8 cellular contexts compared by ENCODE assay signal in the genomic region with DNA sequence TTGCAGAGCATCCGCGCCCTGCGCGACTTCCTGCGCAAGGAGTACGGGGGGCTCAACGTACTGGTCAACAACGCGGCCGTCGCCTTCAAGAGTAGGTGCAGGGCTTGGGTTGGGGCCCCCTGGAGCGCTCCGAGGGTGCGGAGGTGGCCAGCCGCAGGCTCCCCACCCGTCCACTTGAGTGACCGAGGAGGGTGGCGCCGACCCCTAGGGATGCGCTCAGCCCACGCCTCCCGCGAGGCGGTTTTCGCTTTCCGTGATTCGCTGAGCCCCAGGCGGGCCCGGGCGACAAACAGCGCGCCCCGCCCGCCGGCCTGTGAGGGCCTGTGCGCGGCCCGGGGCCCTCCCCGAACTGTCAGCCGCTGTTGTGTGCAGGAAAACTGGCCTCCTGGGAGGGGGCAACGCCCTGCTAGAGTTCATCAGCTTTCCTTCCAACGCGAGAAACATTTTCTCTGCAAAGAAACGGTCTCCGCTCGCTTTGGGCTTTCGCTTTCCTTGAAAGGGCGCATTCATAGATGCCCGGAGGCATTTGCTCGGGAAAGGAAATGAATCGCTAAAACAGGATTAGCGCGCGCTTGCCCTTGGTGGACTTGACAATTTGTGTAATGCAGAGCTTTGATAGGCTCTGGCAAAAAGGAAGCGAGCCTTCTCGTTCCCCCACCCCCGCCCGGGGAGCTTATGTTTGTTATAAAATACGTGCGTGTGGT. TPM values are rescaled to one million over a fixed set of nuclear protein-coding genes. Genes with fewer than 3 reads are reported as not detected.
DNase-seq lines count a peak whose midpoint lies in the region; ATAC-seq lines count a peak whose summit lies in the region.

No MANE protein-coding gene starts in this region.

- peaks cover 2% of the 10 kb centered on the region for H3K27me3 Mint-ChIP-seq in dendritic cell treated with granulocyte-macrophage colony-stimulating factor and Interleukin-4, amounts not matched to agents 40 ng/mL and 50 ng/mL, for 4 days

- H3K9me2 ChIP-seq in GM23248 (ENCODE audit: insufficient read depth): no peaks in the 10 kb centered on the region

- DNase-seq in AG08395 (ENCODE audit: low spot score): peak; percentile 87
- peak; percentile 89 for DNase-seq in GM23248
- DNase-seq in NCI-H345 (lab: John Stamatoyannopoulos, UW): peak; percentile 75
- peak; percentile 43 for DNase-seq in activated CD4-positive, alpha-beta T cell treated with anti-CD3 and anti-CD28 coated beads, Interleukin-2, amount 50 U/mL, for 1 hour
- peak; percentile 68 to 74 for DNase-seq in left colon
- peak in 3 of 4 experiments; percentile 17 to 48 (median 30) for DNase-seq in stimulated activated CD4-positive, alpha-beta T cell treated with anti-CD3 and anti-CD28 coated beads, Interleukin-1b, Interleukin-23, amount 100 ng/mL, for 24 hours (ENCODE audit: low read depth in 4 of 4, low spot score in 1 of 4)

- peaks cover 11% of the 10 kb centered on the region; the same call in 1 of the 2 replicates for H3F3A ChIP-seq in GM23248 (ENCODE audit: insufficient read depth)

- no peaks in the 10 kb centered on the region for H3K9me3 ChIP-seq in GM23248 (ENCODE audit: low read depth)

- H3K4me3 ChIP-seq in GM23248: peak overlapping the region; percentile 83

- peaks cover 33% of the 10 kb centered on the region for H3K36me3 Mint-ChIP-seq in dendritic cell treated with granulocyte-macrophage colony-stimulating factor and Interleukin-4, amounts not matched to agents 40 ng/mL and 50 ng/mL, for 4 days (ENCODE audit: low read depth)

- no peaks in the 10 kb centered on the region for H4K20me1 ChIP-seq in GM23248 (ENCODE audit: insufficient read depth)

- H3K9me3 Mint-ChIP-seq in dendritic cell treated with granulocyte-macrophage colony-stimulating factor and Interleukin-4, amounts not matched to agents 40 ng/mL and 50 ng/mL, for 4 days: no peaks in the 10 kb centered on the region

- intact Hi-C loops in dendritic cell treated with granulocyte-macrophage colony-stimulating factor and Interleukin-4, amounts not matched to agents 40 ng/mL and 50 ng/mL, for 4 days (cut with micrococcal nuclease): loop anchor here (2.0 kb wide), 1 partner anchor 15 kb away; no protein-coding TSS in a partner anchor
- intact Hi-C loops in left colon (cut with DNase I, micrococcal nuclease): no loop called here

- H3K27ac ChIP-seq in GM23248: peak overlapping the region; percentile 80

- H3K79me2 ChIP-seq in GM23248 (ENCODE audit: insufficient read depth): peaks cover 8% of the 10 kb centered on the region

- ATAC-seq in left colon: peak; percentile 71
- ATAC-seq in HG03342 (IDR thresholded peaks at IDR 0.05; ENCODE audit: unreplicated experiment): no peak

- H3K27me3 ChIP-seq in GM23248 (replicated peaks; ENCODE audit: insufficient read depth): no peaks in the 10 kb centered on the region

- H3K4me2 ChIP-seq in GM23248 (ENCODE audit: unreplicated experiment): peak overlapping the region; percentile 89

- peak overlapping the region; percentile 86 for H3K9ac ChIP-seq in GM23248

- in situ Hi-C loops in GM23248 (cut with MboI): no loop called here

- peak overlapping the region; percentile 92 for H3K27ac Mint-ChIP-seq in dendritic cell treated with granulocyte-macrophage colony-stimulating factor and Interleukin-4, amounts not matched to agents 40 ng/mL and 50 ng/mL, for 4 days

- H3K36me3 ChIP-seq in GM23248 (ENCODE audit: low read depth): no peaks in the 10 kb centered on the region

- H3K4me1 ChIP-seq in GM23248 (ENCODE audit: insufficient read depth): peaks cover 11% of the 10 kb centered on the region

- peaks cover 50% of the 10 kb centered on the region for H3K4me1 Mint-ChIP-seq in dendritic cell treated with granulocyte-macrophage colony-stimulating factor and Interleukin-4, amounts not matched to agents 40 ng/mL and 50 ng/mL, for 4 days (ENCODE audit: low read depth)

- H3K4me3 Mint-ChIP-seq in dendritic cell treated with granulocyte-macrophage colony-stimulating factor and Interleukin-4, amounts not matched to agents 40 ng/mL and 50 ng/mL, for 4 days: peak overlapping the region; percentile 81

- H2AFZ ChIP-seq in GM23248: peak overlapping the region; percentile 93

- WGBS in GM23248 (ENCODE audit: low coverage in 1 of 2, low lambda C conversion rate in 2 of 2, missing lambda C conversion rate in 2 of 2), 2 experiments: 1% methylated on average over 56 to 59 of the region's 60 CpGs

RNA-seq across cellular contexts. Expression of gene CBR3, which starts 0.7 kb away (rescaled TPM):
- total RNA-seq in GM23248 (2014; rRNA removed; shearing (Covaris generic)): 17.3 and 29.0 TPM in 2 replicates
- polyA plus RNA-seq in GM23248 (2016; fragmentation: Nextera tagmentation; extraction: Ambion mirVana): 28.1 and 28.3 TPM in 2 replicates
- 1 to 10 TPM; 1.3 to 2.2 TPM for total RNA-seq in left colon

RNA-seq across cellular contexts. Expression of gene DOP1B, which starts 21.1 kb away (rescaled TPM):
- total RNA-seq in GM23248 (2014; rRNA removed; shearing (Covaris generic)): 12.0 and 12.3 TPM in 2 replicates
- polyA plus RNA-seq in GM23248 (2016; fragmentation: Nextera tagmentation; extraction: Ambion mirVana): 5.4 and 6.0 TPM in 2 replicates
- total RNA-seq in left colon: 10 to 100 TPM; 68.8 to 89.7 TPM

Comparison
In these comparisons a context has a peak if more than half of its experiments do, and no peak if none do; other contexts are left out.
1. DNase-seq: peak in every context shown above with its lines; median percentile 89 in GM23248; 87 in AG08395; 75 in NCI-H345; 71 in left colon; 43 in activated CD4-positive, alpha-beta T cell treated with anti-CD3 and anti-CD28 coated beads, Interleukin-2, amount 50 U/mL, for 1 hour; 30 in stimulated activated CD4-positive, alpha-beta T cell treated with anti-CD3 and anti-CD28 coated beads, Interleukin-1b, Interleukin-23, amount 100 ng/mL, for 24 hours.